ENCODE assay signal across 12 cellular contexts in the genomic region with DNA sequence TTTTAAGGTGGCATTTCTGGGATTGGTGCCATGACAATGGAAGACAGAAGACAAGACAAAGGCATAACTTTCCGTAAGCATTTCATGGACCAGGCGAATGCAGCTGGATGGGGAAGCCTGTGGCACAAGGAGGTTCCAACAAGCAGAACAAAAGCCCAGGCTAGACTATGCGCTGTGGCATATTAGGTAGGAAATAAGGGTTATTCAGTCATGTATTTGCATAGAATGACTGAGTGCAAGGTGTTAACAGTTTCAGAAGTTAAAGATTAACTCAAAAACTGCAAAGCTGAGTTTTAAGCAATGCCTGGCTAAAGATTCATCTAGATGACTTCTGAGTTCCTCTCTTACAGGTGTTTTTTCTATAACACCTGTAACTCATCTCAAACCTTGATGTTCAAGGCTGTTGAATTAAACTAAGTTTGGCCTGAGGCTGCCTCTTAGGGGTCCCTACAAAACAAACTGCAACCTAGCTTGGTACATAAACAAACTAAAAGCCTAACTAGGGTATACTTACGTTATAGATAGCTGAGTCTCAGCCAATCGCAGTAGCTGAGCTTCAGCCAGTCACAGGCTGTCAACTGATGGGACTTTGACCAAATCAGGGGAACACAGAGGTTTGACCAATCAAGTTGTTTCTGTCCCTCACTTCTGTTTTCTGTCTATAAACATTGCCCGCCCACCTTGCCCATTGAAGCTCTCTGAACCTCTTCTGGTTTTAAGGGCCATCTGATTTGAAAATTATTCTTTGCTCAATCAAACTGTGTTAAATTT. TPM values are rescaled to one million over a fixed set of nuclear protein-coding genes. Genes with fewer than 3 reads are reported as not detected.
DNase-seq lines count a peak whose midpoint lies in the region; ATAC-seq, FAIRE-seq and TF ChIP-seq lines count a peak whose summit lies in the region.
"Had no signal": no experiment of that assay in that cellular context is flagged by ENCODE, and none has a peak within 500 bp of the region (broad histone marks: within the 10 kb centered on the region; RNA-seq: fewer than 3 reads in every experiment).

No MANE protein-coding gene starts in this region.

- H4K20me1 ChIP-seq in HepG2 (ENCODE audit: insufficient read depth, low read length): no peaks in the 10 kb centered on the region

- 60% methylated on average over 5 of the region's 6 CpGs for WGBS in right lobe of liver (ENCODE audit: insufficient coverage, low coverage, low lambda C conversion rate, missing lambda C conversion rate)
- 75% methylated on average over 6 of the region's 6 CpGs for WGBS in HepG2 (ENCODE audit: low lambda C conversion rate)

- TF ChIP-seq RAD21 in HepG2 (CRISPR knock-in tag; IDR thresholded peaks at IDR 0.05): no peak

- H3K9me3 ChIP-seq in right lobe of liver: no peaks in the 10 kb centered on the region
- no peaks in the 10 kb centered on the region for H3K9me3 ChIP-seq in HepG2 (ENCODE audit: low read length)
- H3K9me3 ChIP-seq in HAP-1: no peaks in the 10 kb centered on the region
- H3K9me3 ChIP-seq: sigmoid colon had no signal

- peak; percentile 50 to 96 (median 68) for ATAC-seq in right lobe of liver
- ATAC-seq in HepG2: no peak; the same call in 2 of the 3 replicates
- peak; percentile 50 for ATAC-seq in HG02973 (IDR thresholded peaks at IDR 0.05; ENCODE audit: unreplicated experiment)
- ATAC-seq: activated T-cell treated with anti-CD3 and anti-CD28 coated beads, Interleukin-2, amount 50 U/mL, for 72 hours had no signal

- H3K27me3 ChIP-seq in right lobe of liver (no peaks in the 10 kb centered on the region), HepG2 (ENCODE audit: control insufficient read depth in 1 of 2, insufficient read depth in 2 of 2, low read length in 2 of 2) (no peaks in the 10 kb centered on the region), HAP-1 (ENCODE audit: low read depth) (no peaks in the 10 kb centered on the region)
- H3K27me3 ChIP-seq: sigmoid colon had no signal

- no peaks in the 10 kb centered on the region for H3K36me3 ChIP-seq in right lobe of liver
- H3K36me3 ChIP-seq in HepG2 (replicated peaks in 1 of 2; ENCODE audit: control insufficient read depth in 1 of 2, insufficient read depth in 2 of 2, low read length in 2 of 2): no peaks in the 10 kb centered on the region
- H3K36me3 ChIP-seq in HAP-1 (replicated peaks): no peaks in the 10 kb centered on the region
- H3K36me3 ChIP-seq: sigmoid colon had no signal

- no peak for FAIRE-seq in HepG2 (lab: Jason Lieb, UNC)
- FAIRE-seq: A204.1, H54 had no signal

- DNase-seq in right lobe of liver (no peak), HepG2 (ENCODE audit: low spot score) (no peak), SW480 (ENCODE audit: low spot score) (peak; percentile 11), DMS 273 (lab: John Stamatoyannopoulos, UW; ENCODE audit: unreplicated experiment) (no peak), NAMALWA (ENCODE audit: low spot score) (no peak), NCI-H345 treated with DMSO at 0.1 percent for 48 hours (lab: John Stamatoyannopoulos, UW; ENCODE audit: unreplicated experiment) (no peak), HAP-1 (ENCODE audit: low spot score in 2 of 2) (no peak)
- DNase-seq: activated T-cell treated with anti-CD3 and anti-CD28 coated beads, Interleukin-2, amount 50 U/mL, for 72 hours; sigmoid colon had no signal

- no peaks in the 10 kb centered on the region for H3K79me2 ChIP-seq in HepG2 (ENCODE audit: insufficient read depth, low read length)

- TF ChIP-seq POLR2A in right lobe of liver (IDR thresholded peaks at IDR 0.05) (no peak), HepG2 (IDR thresholded peaks at IDR 0.05; ENCODE audit: insufficient read depth in 1 of 2, low read depth in 2 of 2, low read length in 2 of 2) (no peak)

- no TSS peak for BruUV-seq in HepG2 (replicated peaks; lab: Mats Ljungman, UMichigan)

- H3K27ac ChIP-seq in right lobe of liver: no peak overlapping the region
- no peak overlapping the region for H3K27ac ChIP-seq in HepG2 (ENCODE audit: extremely low read length, insufficient read depth, low read length)
- H3K27ac ChIP-seq: sigmoid colon had no signal

- CTCF ChIA-PET in HepG2 (lab: Yijun Ruan, JAX; ENCODE audit: low intra/inter-chr PET ratio, low total read pairs): no interaction called here

- no peak overlapping the region for H3K9ac ChIP-seq in HepG2 (ENCODE audit: insufficient read depth, low read depth, low read length)

- in situ Hi-C loops in HepG2 (cut with HindIII; ENCODE audit: extremely low pct_ligation_motif_present, low pct_unique_long_range_greater_than_20kb) (no loop called here), HAP-1 (cut with MboI; ENCODE audit: low sequenced_read_pairs) (no loop called here)

- POLR2A ChIA-PET in HepG2 (lab: Yijun Ruan, JAX): no interaction called here

- no peaks in the 10 kb centered on the region for H3K4me1 ChIP-seq in right lobe of liver
- no peaks in the 10 kb centered on the region for H3K4me1 ChIP-seq in HepG2 (ENCODE audit: insufficient read depth, low read length)
- no peaks in the 10 kb centered on the region for H3K4me1 ChIP-seq in HAP-1

- H3K4me3 ChIP-seq in right lobe of liver (no peak overlapping the region), HepG2 (replicated peaks in 1 of 3; ENCODE audit: insufficient read depth in 1 of 3, low read depth in 2 of 3, low read length in 3 of 3) (no peak overlapping the region), HAP-1 (no peak overlapping the region)
- H3K4me3 ChIP-seq: sigmoid colon had no signal

- intact Hi-C loops in right lobe of liver (cut with DNase I) (no loop called here), HepG2 (cut with micrococcal nuclease; ENCODE audit: unreplicated experiment) (no loop called here)

- H3K4me2 ChIP-seq in HepG2 (ENCODE audit: low read depth, low read length): no peak overlapping the region

- no peak for TF ChIP-seq CTCF in right lobe of liver (IDR thresholded peaks at IDR 0.05)
- TF ChIP-seq CTCF in HepG2 (CRISPR knock-in tag; IDR thresholded peaks at IDR 0.05): no peak

- no peak overlapping the region for H2AFZ ChIP-seq in HepG2 (ENCODE audit: low read length)

- TF ChIP-seq EP300 in HepG2 (IDR thresholded peaks at IDR 0.05; ENCODE audit: low read depth in 2 of 2, low read length in 2 of 2) (no peak), HepG2 (CRISPR knock-in tag; IDR thresholded peaks at IDR 0.05; ENCODE audit: borderline replicate concordance) (no peak)

TF ChIP-seq in HepG2, 621 proteins besides CTCF, POLR2A, EP300 and RAD21:
- TF ChIP-seq, protein P1, sequence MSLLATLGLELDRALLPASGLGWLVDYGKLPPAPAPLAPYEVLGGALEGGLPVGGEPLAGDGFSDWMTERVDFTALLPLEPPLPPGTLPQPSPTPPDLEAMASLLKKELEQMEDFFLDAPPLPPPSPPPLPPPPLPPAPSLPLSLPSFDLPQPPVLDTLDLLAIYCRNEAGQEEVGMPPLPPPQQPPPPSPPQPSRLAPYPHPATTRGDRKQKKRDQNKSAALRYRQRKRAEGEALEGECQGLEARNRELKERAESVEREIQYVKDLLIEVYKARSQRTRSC (CRISPR knock-in tag; IDR thresholded peaks at IDR 0.05; ENCODE audit: low read depth): no peak

RNA-seq across cellular contexts. Expression of a gene that starts 52.2 kb away (rescaled TPM):
- total RNA-seq in right lobe of liver (1 to 10 TPM; 1.7 to 7.2 (median 3.5) TPM), HepG2 (2016; rRNA removed; fragmentation: Illumina TruSeq; extraction: Trizol) (not detected in 2 replicates)
- not detected in 2 replicates for total RNA-seq in HepG2 (2016; cell fraction: cytosol; rRNA removed; fragmentation: Illumina TruSeq; extraction: Trizol; ENCODE audit: low read depth)
- not detected in 2 replicates for total RNA-seq in HepG2 (2016; cell fraction: insoluble cytoplasmic fraction; rRNA removed; fragmentation: Illumina TruSeq; extraction: Trizol)
- not detected in 2 replicates for total RNA-seq in HepG2 (2016; cell fraction: membrane; rRNA removed; fragmentation: Illumina TruSeq; extraction: Trizol)
- not detected in 2 replicates for total RNA-seq in HepG2 (2016; cell fraction: nucleus; rRNA removed; fragmentation: Illumina TruSeq; extraction: Trizol)
- polyA plus RNA-seq in HepG2 (2011; rRNA removed): not detected in 2 replicates
- not detected in 2 replicates for polyA plus RNA-seq in HepG2 (2011; cell fraction: cytosol; rRNA removed)
- not detected in 2 replicates for polyA plus RNA-seq in HepG2 (2011; cell fraction: nucleus; rRNA removed)
- not detected in 2 replicates for polyA plus RNA-seq in HepG2 (2012)
- polyA plus RNA-seq in HepG2 (2016; cell fraction: cytosol; fragmentation: Illumina TruSeq; extraction: Trizol; ENCODE audit: low read depth): not detected in 2 replicates
- polyA plus RNA-seq in HepG2 (2016; cell fraction: insoluble cytoplasmic fraction; fragmentation: Illumina TruSeq; extraction: Trizol; ENCODE audit: low read depth): not detected in 2 replicates
- polyA plus RNA-seq in HepG2 (2016; cell fraction: membrane; fragmentation: Illumina TruSeq; extraction: Trizol; ENCODE audit: low read depth): not detected in 2 replicates
- polyA plus RNA-seq in HepG2 (2016; cell fraction: nucleus; fragmentation: Illumina TruSeq; extraction: Trizol; ENCODE audit: insufficient read depth, low read depth): not detected in 2 replicates
- polyA minus RNA-seq in HepG2 (2011; rRNA and poly(A)+ RNA removed; ENCODE audit: low replicate concordance): not detected in 2 replicates
- polyA minus RNA-seq in HepG2 (2011; cell fraction: cytosol; rRNA and poly(A)+ RNA removed): not detected in 2 replicates
- not detected in 2 replicates for polyA minus RNA-seq in HepG2 (2011; cell fraction: nucleus; rRNA and poly(A)+ RNA removed)
- total RNA-seq: activated T-cell treated with anti-CD3 and anti-CD28 coated beads, Interleukin-2, amount 50 U/mL, for 72 hours had no signal
